Comparison of ENCODE assay signal across 27 cellular contexts in genomic region chr1:53644496-53644895, GRCh38.
"Had no signal": no experiment of that assay in that cellular context is flagged by ENCODE, and none has a peak within 500 bp of the region (broad histone marks: within the 10 kb centered on the region; RNA-seq: fewer than 3 reads in every experiment).

No MANE protein-coding gene starts in this region.

- H3K27ac ChIP-seq: adrenal gland, ascending aorta, cardiac muscle cell, epithelial cell of prostate, esophagus squamous epithelium, left ventricle myocardium inferior, testis, vagina had no signal

- ATAC-seq: mucosa of descending colon; natural killer cell treated with Interleukin-12 subunit alpha and Interleukin-12 subunit beta and Interleukin-15 and Interleukin-18, amount 100 ng/mL, for 72 hours had no signal

- H3K27me3 ChIP-seq: adrenal gland, ascending aorta, cardiac muscle cell, esophagus squamous epithelium, testis, vagina had no signal

- DNase-seq: activated CD4-positive, alpha-beta memory T cell treated with anti-CD3 and anti-CD28 coated beads, Interleukin-2, amount 10 ng/mL, durations not matched to agents 7 days and 5 days; activated CD4-positive, alpha-beta T cell treated with anti-CD3 and anti-CD28 coated beads for 1 hour; activated CD4-positive, alpha-beta T cell treated with anti-CD3 and anti-CD28 coated beads, Interleukin-2, amount 10 ng/mL, durations not matched to agents 7 days and 5 days; activated CD8-positive, alpha-beta memory T cell treated with anti-CD3 and anti-CD28 coated beads, Interleukin-2, amount 50 U/mL, for 48 hours; activated naive CD4-positive, alpha-beta T cell; activated naive CD8-positive, alpha-beta T cell treated with anti-CD3 and anti-CD28 coated beads for 36 hours; activated T-cell treated with anti-CD3 and anti-CD28 coated beads, Interleukin-2, amount 50 U/mL, for 24 hours; adrenal gland; effector CD4-positive, alpha-beta T cell; esophagus squamous epithelium; foreskin melanocyte; left ventricle myocardium inferior; mucosa of descending colon; stimulated activated naive CD4-positive, alpha-beta T cell; T-helper 2 cell; testis; trophoblast cell had no signal

- H3K4me2 ChIP-seq: smooth muscle cell had no signal

- H3K27ac Mint-ChIP-seq: activated CD4-positive, alpha-beta memory T cell treated with anti-CD3 and anti-CD28 coated beads, Interleukin-2, amount 10 ng/mL, durations not matched to agents 7 days and 5 days; activated CD4-positive, alpha-beta T cell treated with anti-CD3 and anti-CD28 coated beads, Interleukin-2, amount 10 ng/mL, durations not matched to agents 7 days and 5 days; activated naive CD8-positive, alpha-beta T cell treated with anti-CD3 and anti-CD28 coated beads for 36 hours; activated T-cell treated with anti-CD3 and anti-CD28 coated beads, Interleukin-2, amount 50 U/mL, for 24 hours; natural killer cell treated with Interleukin-12 subunit alpha and Interleukin-12 subunit beta and Interleukin-15 and Interleukin-18, amount 100 ng/mL, for 72 hours; progenitor cell of endocrine pancreas had no signal

- H3K9me3 Mint-ChIP-seq: activated CD4-positive, alpha-beta memory T cell treated with anti-CD3 and anti-CD28 coated beads, Interleukin-2, amount 10 ng/mL, durations not matched to agents 7 days and 5 days; activated CD4-positive, alpha-beta T cell treated with anti-CD3 and anti-CD28 coated beads, Interleukin-2, amount 10 ng/mL, durations not matched to agents 7 days and 5 days; activated naive CD8-positive, alpha-beta T cell treated with anti-CD3 and anti-CD28 coated beads for 36 hours; activated T-cell treated with anti-CD3 and anti-CD28 coated beads, Interleukin-2, amount 50 U/mL, for 24 hours; natural killer cell treated with Interleukin-12 subunit alpha and Interleukin-12 subunit beta and Interleukin-15 and Interleukin-18, amount 100 ng/mL, for 72 hours had no signal

- H3K4me1 ChIP-seq: adrenal gland, ascending aorta, esophagus squamous epithelium, left ventricle myocardium inferior, testis had no signal

- FAIRE-seq: endometrium had no signal

- H3K9me3 ChIP-seq: adrenal gland, ascending aorta, esophagus squamous epithelium, left ventricle myocardium inferior, mucosa of descending colon, testis, vagina had no signal

- H3K4me1 Mint-ChIP-seq: activated CD4-positive, alpha-beta memory T cell treated with anti-CD3 and anti-CD28 coated beads, Interleukin-2, amount 10 ng/mL, durations not matched to agents 7 days and 5 days; activated CD4-positive, alpha-beta T cell treated with anti-CD3 and anti-CD28 coated beads, Interleukin-2, amount 10 ng/mL, durations not matched to agents 7 days and 5 days; activated naive CD8-positive, alpha-beta T cell treated with anti-CD3 and anti-CD28 coated beads for 36 hours had no signal

- H3K4me3 Mint-ChIP-seq: activated CD4-positive, alpha-beta memory T cell treated with anti-CD3 and anti-CD28 coated beads, Interleukin-2, amount 10 ng/mL, durations not matched to agents 7 days and 5 days; activated CD4-positive, alpha-beta T cell treated with anti-CD3 and anti-CD28 coated beads, Interleukin-2, amount 10 ng/mL, durations not matched to agents 7 days and 5 days; activated naive CD8-positive, alpha-beta T cell treated with anti-CD3 and anti-CD28 coated beads for 36 hours; activated T-cell treated with anti-CD3 and anti-CD28 coated beads, Interleukin-2, amount 50 U/mL, for 24 hours; brain; natural killer cell treated with Interleukin-12 subunit alpha and Interleukin-12 subunit beta and Interleukin-15 and Interleukin-18, amount 100 ng/mL, for 72 hours had no signal

- H3K4me3 ChIP-seq: adrenal gland, ascending aorta, cardiac muscle cell, esophagus squamous epithelium, left ventricle myocardium inferior, lung, mucosa of descending colon, smooth muscle cell, testis, vagina had no signal

- H3K36me3 ChIP-seq: adrenal gland, ascending aorta, cardiac muscle cell, esophagus squamous epithelium, left ventricle myocardium inferior, vagina had no signal

- H3K36me3 Mint-ChIP-seq: activated naive CD8-positive, alpha-beta T cell treated with anti-CD3 and anti-CD28 coated beads for 36 hours; brain; natural killer cell treated with Interleukin-12 subunit alpha and Interleukin-12 subunit beta and Interleukin-15 and Interleukin-18, amount 100 ng/mL, for 72 hours had no signal
